9 cellular contexts compared by ENCODE assay signal in genomic region chr5:135245521-135246499, GRCh38.
DNase-seq lines count a peak whose midpoint lies in the region; ATAC-seq, FAIRE-seq and TF ChIP-seq lines count a peak whose summit lies in the region.
"Had no signal": no experiment of that assay in that cellular context is flagged by ENCODE, and none has a peak within 500 bp of the region (broad histone marks: within the 10 kb centered on the region; RNA-seq: fewer than 3 reads in every experiment).

No MANE protein-coding gene starts in this region.

- H3K9me1 ChIP-seq in IMR-90 (ENCODE audit: insufficient read depth, low read length), result peaks cover 47% of the 10 kb centered on the region

- H3K14ac ChIP-seq in IMR-90 (replicated peaks; ENCODE audit: low read depth, low read length), result peak overlapping the region; percentile 99

- peak overlapping the region; percentile 99 for H2BK20ac ChIP-seq in IMR-90 (ENCODE audit: low read depth, low read length)

- BruUV-seq in IMR-90 (replicated peaks; lab: Mats Ljungman, UMichigan) (no TSS peak), HepG2 (replicated peaks; lab: Mats Ljungman, UMichigan) (no TSS peak)

- H2AFZ ChIP-seq in IMR-90 (replicated peaks; ENCODE audit: low read length, poor library complexity) (peak overlapping the region; percentile 86), HepG2 (ENCODE audit: low read length) (no peak overlapping the region)

- CTCF ChIA-PET in A549 (lab: Yijun Ruan, JAX), result interaction anchor here (1.1 to 3.6 kb wide), 8 partner anchors 9 to 88 kb away, joined by 3 to 16 read pairs (median 6); no protein-coding TSS in a partner anchor
- CTCF ChIA-PET in IMR-90 (lab: Yijun Ruan, JAX), result interaction anchor here (1.1 kb wide), 1 partner anchor 11 kb away, joined by 6 read pairs; no protein-coding TSS in a partner anchor
- CTCF ChIA-PET in HepG2 (lab: Yijun Ruan, JAX; ENCODE audit: low intra/inter-chr PET ratio, low total read pairs), result no interaction called here

- peak overlapping the region; percentile 99 for H2AK5ac ChIP-seq in IMR-90 (ENCODE audit: low read depth, low read length)

- peak overlapping the region; percentile 100 for H3K4ac ChIP-seq in IMR-90 (ENCODE audit: low read depth, low read length)

- peaks cover 0 to 38% of the 10 kb centered on the region in 2 experiments; a peak in 2 of 4 replicates for H3K79me1 ChIP-seq in IMR-90 (ENCODE audit: low read depth in 1 of 2, low read length in 2 of 2)

- H3K27me3 ChIP-seq in IMR-90 (ENCODE audit: control insufficient read depth, insufficient read depth, low read length) (no peaks in the 10 kb centered on the region), HepG2 (ENCODE audit: control insufficient read depth in 1 of 2, insufficient read depth in 2 of 2, low read length in 2 of 2) (no peaks in the 10 kb centered on the region)

- H2BK15ac ChIP-seq in IMR-90 (ENCODE audit: low read depth, low read length), result peak overlapping the region; percentile 98

- FAIRE-seq in A549 (lab: Jason Lieb, UNC) (no peak), HepG2 (lab: Jason Lieb, UNC) (no peak), GM12891 (lab: Jason Lieb, UNC) (no peak)

- peak overlapping the region; percentile 95 for H2BK5ac ChIP-seq in IMR-90 (ENCODE audit: low read depth, low read length, poor library complexity, severe bottlenecking)

- H4K91ac ChIP-seq in IMR-90 (ENCODE audit: insufficient read depth, low read depth, low read length), result peak overlapping the region; percentile 96

- TF ChIP-seq EP300 in A549 (IDR thresholded peaks at IDR 0.05) (peak in 1 of 2 experiments; percentile 69; a peak in 3 of 5 replicates), HepG2 (IDR thresholded peaks at IDR 0.05; ENCODE audit: low read depth in 2 of 2, low read length in 2 of 2) (no peak), HepG2 (CRISPR knock-in tag; IDR thresholded peaks at IDR 0.05; ENCODE audit: borderline replicate concordance) (no peak)

- WGBS in A549 (ENCODE audit: missing lambda C conversion rate), result 29% methylated on average over 8 of the region's 8 CpGs
- WGBS in IMR-90 (ENCODE audit: extremely low coverage in 2 of 2, insufficient read length in 1 of 2), 2 experiments, result 42% methylated on average over 3 of the region's 8 CpGs; no CpG with 5 or more reads in 1 of the 2 experiments
- WGBS in HepG2 (ENCODE audit: low lambda C conversion rate), result 36% methylated on average over 7 of the region's 8 CpGs

- H3K56ac ChIP-seq in IMR-90 (ENCODE audit: extremely low read depth, insufficient read depth, low read length), result peak overlapping the region; percentile 87

- peak overlapping the region; percentile 93 to 98 for H3K27ac ChIP-seq in A549
- H3K27ac ChIP-seq in IMR-90 (ENCODE audit: insufficient read depth, low read length), result peak overlapping the region; percentile 86
- H3K27ac ChIP-seq in HepG2 (ENCODE audit: extremely low read length, insufficient read depth, low read length), result no peak overlapping the region

- peaks cover 71% of the 10 kb centered on the region for H3K4me1 ChIP-seq in A549
- peaks cover 53% of the 10 kb centered on the region for H3K4me1 ChIP-seq in IMR-90 (ENCODE audit: control insufficient read depth, insufficient read depth, low read length)
- H3K4me1 ChIP-seq in HepG2 (ENCODE audit: insufficient read depth, low read length), result peaks cover 50% of the 10 kb centered on the region

- peak overlapping the region; percentile 57 to 96 for H4K8ac ChIP-seq in IMR-90 (ENCODE audit: low read depth in 2 of 2, low read length in 2 of 2)

- H3K79me2 ChIP-seq in HepG2 (ENCODE audit: insufficient read depth, low read length), result no peaks in the 10 kb centered on the region

- H2BK120ac ChIP-seq in IMR-90 (ENCODE audit: low read depth, low read length), result peak overlapping the region; percentile 99

- peak overlapping the region; percentile 82 for H3K4me2 ChIP-seq in A549
- peak overlapping the region; percentile 14 for H3K4me2 ChIP-seq in IMR-90 (ENCODE audit: low read depth, low read length)
- H3K4me2 ChIP-seq in HepG2 (ENCODE audit: low read depth, low read length), result 0 out of 2 replicates have a peak overlapping the region, but pooled peaks have one; percentile 5

- H3K36me3 ChIP-seq in IMR-90 (ENCODE audit: control insufficient read depth, insufficient read depth, low read length), result no peaks in the 10 kb centered on the region
- no peaks in the 10 kb centered on the region for H3K36me3 ChIP-seq in HepG2 (replicated peaks in 1 of 2; ENCODE audit: control insufficient read depth in 1 of 2, insufficient read depth in 2 of 2, low read length in 2 of 2)

- peak overlapping the region; percentile 97 for H2AK9ac ChIP-seq in IMR-90 (replicated peaks; ENCODE audit: low read depth, low read length, poor library complexity)

- ATAC-seq in A549 (peak; percentile 60 to 71), IMR-90 (ENCODE audit: low read depth) (peak; percentile 51), HepG2 (no peak), HG03108 (IDR thresholded peaks at IDR 0.05; ENCODE audit: unreplicated experiment) (no peak)

- H4K20me1 ChIP-seq in IMR-90 (ENCODE audit: insufficient read depth, low read length) (no peaks in the 10 kb centered on the region), HepG2 (ENCODE audit: insufficient read depth, low read length) (no peaks in the 10 kb centered on the region)

- POLR2A ChIA-PET in A549 (lab: Yijun Ruan, JAX), result interaction anchor here (1.2 kb wide), 2 partner anchors 9 to 63 kb away, joined by 3 to 4 read pairs; no protein-coding TSS in a partner anchor
- POLR2A ChIA-PET in IMR-90 (lab: Charles Lee; ENCODE audit: unreplicated experiment), result interaction anchor here (0.7 kb wide), 1 partner anchor 35 kb away, joined by 3 read pairs; no protein-coding TSS in a partner anchor
- POLR2A ChIA-PET in HepG2 (lab: Yijun Ruan, JAX), result interaction anchor here (1.4 to 3.1 kb wide), 3 partner anchors 12 to 17 kb away, joined by 3 to 10 read pairs (median 7); no protein-coding TSS in a partner anchor

- intact Hi-C loops in IMR-90 (cut with micrococcal nuclease) (no loop called here), HepG2 (cut with micrococcal nuclease; ENCODE audit: unreplicated experiment) (no loop called here)

- dilution Hi-C loops in IMR-90 (cut with HindIII; ENCODE audit: low sequenced_read_pairs, unreplicated experiment), result no loop called here

- 0 out of 3 replicates have a peak overlapping the region, but pooled peaks have one; percentile 10 for H3K4me3 ChIP-seq in A549
- no peak overlapping the region for H3K4me3 ChIP-seq in IMR-90 (ENCODE audit: insufficient read depth, low read depth, low read length)
- H3K4me3 ChIP-seq in astrocyte of the spinal cord (ENCODE audit: low read depth, low read length), result no peak overlapping the region
- H3K4me3 ChIP-seq in HepG2 (replicated peaks in 1 of 3; ENCODE audit: insufficient read depth in 1 of 3, low read depth in 2 of 3, low read length in 3 of 3), result no peak overlapping the region

- peak overlapping the region; percentile 85 for H3K18ac ChIP-seq in IMR-90 (ENCODE audit: low read depth, low read length)

- no peak for TF ChIP-seq POLR2A in A549 (IDR thresholded peaks at IDR 0.05; ENCODE audit: low read length)
- TF ChIP-seq POLR2A in IMR-90 (IDR thresholded peaks at IDR 0.05; ENCODE audit: low read depth, low read length), result no peak
- TF ChIP-seq POLR2A in HepG2 (IDR thresholded peaks at IDR 0.05; ENCODE audit: insufficient read depth in 1 of 2, low read depth in 2 of 2, low read length in 2 of 2), result no peak
- TF ChIP-seq POLR2A in GM12891 (IDR thresholded peaks at IDR 0.05; ENCODE audit: low read depth, low read length), result no peak

- H3K9ac ChIP-seq in IMR-90 (ENCODE audit: low read depth, low read length) (peak overlapping the region; percentile 14; the same call in 1 of the 2 replicates), HepG2 (ENCODE audit: insufficient read depth, low read depth, low read length) (no peak overlapping the region)

- peak overlapping the region; percentile 86 for H4K5ac ChIP-seq in IMR-90 (ENCODE audit: low read depth, low read length)

- peak overlapping the region; percentile 99 for H3K23ac ChIP-seq in IMR-90 (ENCODE audit: low read depth, low read length)

- TF ChIP-seq RAD21 in A549 (conservative IDR thresholded peaks at IDR 0.05 in 1 of 2, IDR thresholded peaks at IDR 0.05 in 1 of 2) (peak; percentile 8 to 29; a peak in 2 of 5 replicates), IMR-90 (IDR thresholded peaks at IDR 0.05; ENCODE audit: low read length) (no peak), HepG2 (CRISPR knock-in tag; IDR thresholded peaks at IDR 0.05) (no peak)

- H3K9me3 ChIP-seq in A549 (no peaks in the 10 kb centered on the region), IMR-90 (ENCODE audit: control insufficient read depth, insufficient read depth, low read length) (no peaks in the 10 kb centered on the region), HepG2 (ENCODE audit: low read length) (no peaks in the 10 kb centered on the region)

- DNase-seq in A549 (ENCODE audit: low read depth in 1 of 2, low spot score in 1 of 2), result peak; percentile 36 to 46
- peak; percentile 73 for DNase-seq in IMR-90
- DNase-seq in astrocyte of the spinal cord (ENCODE audit: low read depth, low spot score), result peak; percentile 62
- no peak for DNase-seq in HepG2 (ENCODE audit: low spot score)
- no peak for DNase-seq in NCI-H187 treated with DMSO at 0.1 percent for 48 hours (lab: John Stamatoyannopoulos, UW)
- no peak for DNase-seq in inferior parietal cortex (ENCODE audit: extremely low spot score)
- no peak for DNase-seq in GM12891 (ENCODE audit: insufficient read length, low spot score)
- DNase-seq: CD4-positive, alpha-beta memory T cell had no signal

- in situ Hi-C loops in IMR-90 (cut with MboI; ENCODE audit: low sequenced_read_pairs) (no loop called here), astrocyte of the spinal cord (cut with HindIII; ENCODE audit: low sequenced_read_pairs) (no loop called here), HepG2 (cut with HindIII; ENCODE audit: extremely low pct_ligation_motif_present, low pct_unique_long_range_greater_than_20kb) (no loop called here)

- TF ChIP-seq CTCF in A549 (IDR thresholded peaks at IDR 0.05) (no peak), IMR-90 (conservative IDR thresholded peaks at IDR 0.05; ENCODE audit: low read depth, low read length) (no peak), astrocyte of the spinal cord (IDR thresholded peaks at IDR 0.05; ENCODE audit: low read depth, low read length) (no peak), HepG2 (CRISPR knock-in tag; IDR thresholded peaks at IDR 0.05) (no peak)

TF ChIP-seq in IMR-90, 13 proteins besides CTCF, POLR2A, EP300 and RAD21 (continues in another document):
- TF ChIP-seq RFX5 (IDR thresholded peaks at IDR 0.05; ENCODE audit: low read depth, low read length) (no peak), MAZ (IDR thresholded peaks at IDR 0.05; ENCODE audit: borderline replicate concordance, low read depth, low read length) (peak; percentile 32; the same call in 1 of the 2 replicates)

TF ChIP-seq in HepG2, 621 proteins besides CTCF, POLR2A, EP300 and RAD21 (continues in another document):
- peak; percentile 15 for TF ChIP-seq XRCC5 (optimal IDR thresholded peaks at IDR 0.05; ENCODE audit: low read length)
- TF ChIP-seq HMG20A (CRISPR knock-in tag; IDR thresholded peaks at IDR 0.05; ENCODE audit: borderline replicate concordance), result 0 out of 2 replicates have a peak, but pooled peaks have one; percentile 12
- TF ChIP-seq SNRNP70 (IDR thresholded peaks at IDR 0.05; ENCODE audit: low read depth, low read length), result no peak

TF ChIP-seq in GM12891, 5 proteins besides CTCF, POLR2A, EP300 and RAD21:
- no peak for TF ChIP-seq POLR2AphosphoS5 (IDR thresholded peaks at IDR 0.05; ENCODE audit: low read depth, low read length)

Comparison
In these comparisons a context has a peak if more than half of its experiments do, and no peak if none do; other contexts are left out.
1. ATAC-seq: peak in A549 (2 of 2) and IMR-90 (single experiment); none in HepG2 (single experiment) and HG03108 (single experiment).
2. DNase-seq: peak in A549 (2 of 2), IMR-90 (single experiment) and astrocyte of the spinal cord (single experiment); none in HepG2 (single experiment), NCI-H187 treated with DMSO at 0.1 percent for 48 hours (single experiment), inferior parietal cortex (single experiment) and GM12891 (single experiment).
3. H3K4me2 ChIP-seq: peak in every context shown above with its lines; median percentile 82 in A549; 14 in IMR-90; 5 in HepG2.
4. Of the 38 proteins assayed by ChIP-seq in both HepG2 and A549: peak only in HepG2: none; only in A549: JUN, JUNB, MAX, RAD21 and SMC3; in both: CEBPB; in neither: 30; mixed calls (peak in some experiments, not most) for 2.